In the genomic region with DNA sequence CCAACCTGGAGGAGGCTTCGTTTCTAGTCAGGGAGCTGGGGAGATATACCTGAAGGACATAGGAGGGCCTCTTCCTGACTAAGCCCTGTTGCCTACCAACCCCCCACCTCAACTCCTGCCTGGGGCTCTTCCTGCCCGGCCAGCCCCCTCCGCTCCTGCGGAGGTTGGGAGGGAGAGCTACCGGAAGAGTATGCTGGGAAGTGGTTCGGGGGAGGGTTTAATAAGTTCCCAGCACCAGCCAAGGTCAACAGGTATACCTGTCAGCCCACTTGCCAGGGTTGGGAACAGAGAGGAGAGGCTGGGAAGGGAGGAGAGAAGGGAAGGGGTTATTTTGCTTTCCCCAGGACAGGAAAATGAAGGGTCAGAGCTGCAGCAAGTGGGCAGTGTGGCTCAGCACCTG, we compare ENCODE assay signal across 1 cellular context.
A peak's percentile ranks its signal among the peaks of the same experiment; 100 is the strongest.
TF ChIP-seq lines count a peak whose summit lies in the region.

No MANE protein-coding gene starts in this region.

TF ChIP-seq in HepG2, 621 proteins besides CTCF, POLR2A, EP300 and RAD21 (continues in another document):
- TF ChIP-seq SMYD3 (CRISPR knock-in tag; IDR thresholded peaks at IDR 0.05) (no peak), SRSF9 (IDR thresholded peaks at IDR 0.05; ENCODE audit: borderline replicate concordance, insufficient read depth, low read depth, low read length, poor library complexity, severe bottlenecking) (no peak), KDM5A (IDR thresholded peaks at IDR 0.05; ENCODE audit: borderline replicate concordance, low read length) (no peak), JUND (CRISPR knock-in tag; IDR thresholded peaks at IDR 0.05) (no peak), HHEX (CRISPR knock-in tag; IDR thresholded peaks at IDR 0.05) (no peak), ZBTB7B (CRISPR knock-in tag; IDR thresholded peaks at IDR 0.05) (no peak), GABPA (IDR thresholded peaks at IDR 0.05; ENCODE audit: low read depth, low read length) (peak; percentile 26; the same call in 1 of the 2 replicates), GABPA (CRISPR knock-in tag; IDR thresholded peaks at IDR 0.05; ENCODE audit: low read depth) (peak; percentile 76), HNF4A (CRISPR knock-in tag; IDR thresholded peaks at IDR 0.05) (no peak), PRDM4 (CRISPR knock-in tag; IDR thresholded peaks at IDR 0.05; ENCODE audit: borderline replicate concordance) (no peak), ZNF224 (CRISPR knock-in tag; IDR thresholded peaks at IDR 0.05) (no peak), SRY (CRISPR knock-in tag; IDR thresholded peaks at IDR 0.05) (no peak), TFAP4 (IDR thresholded peaks at IDR 0.05; ENCODE audit: borderline replicate concordance, low read depth) (no peak), ZNF281 (CRISPR knock-in tag; IDR thresholded peaks at IDR 0.05; ENCODE audit: borderline replicate concordance) (peak; percentile 33; the same call in 1 of the 2 replicates), SRF (IDR thresholded peaks at IDR 0.05; ENCODE audit: low read depth, low read length) (no peak), SAP130 (CRISPR knock-in tag; IDR thresholded peaks at IDR 0.05; ENCODE audit: low read depth) (peak; percentile 47), PRDM15 (CRISPR knock-in tag; IDR thresholded peaks at IDR 0.05) (no peak), ZFP62 (CRISPR knock-in tag; IDR thresholded peaks at IDR 0.05) (no peak), KAT8 (CRISPR knock-in tag; IDR thresholded peaks at IDR 0.05) (peak; percentile 39; the same call in 1 of the 2 replicates), CAMTA2 (CRISPR knock-in tag; IDR thresholded peaks at IDR 0.05; ENCODE audit: borderline replicate concordance) (no peak), MIER2 (CRISPR knock-in tag; IDR thresholded peaks at IDR 0.05) (no peak), MEF2D (CRISPR knock-in tag; IDR thresholded peaks at IDR 0.05) (0 out of 2 replicates have a peak, but pooled peaks have one; percentile 27), ZBTB49 (CRISPR knock-in tag; IDR thresholded peaks at IDR 0.05; ENCODE audit: borderline replicate concordance) (no peak), FOXJ3 (CRISPR knock-in tag; IDR thresholded peaks at IDR 0.05; ENCODE audit: borderline replicate concordance) (no peak), ZEB1 (IDR thresholded peaks at IDR 0.05; ENCODE audit: insufficient replicate concordance, low read depth) (peak; percentile 52), ZNF580 (CRISPR knock-in tag; IDR thresholded peaks at IDR 0.05; ENCODE audit: borderline replicate concordance, low read depth) (no peak), MZF1 (CRISPR knock-in tag; IDR thresholded peaks at IDR 0.05; ENCODE audit: borderline replicate concordance) (0 out of 2 replicates have a peak, but pooled peaks have one; percentile 47), ZKSCAN8 (CRISPR knock-in tag; IDR thresholded peaks at IDR 0.05; ENCODE audit: borderline replicate concordance) (no peak), FOXO1 (CRISPR knock-in tag; IDR thresholded peaks at IDR 0.05) (no peak), SP5 (CRISPR knock-in tag; IDR thresholded peaks at IDR 0.05; ENCODE audit: borderline replicate concordance, low read depth) (0 out of 2 replicates have a peak, but pooled peaks have one; percentile 14), ZFP1 (CRISPR knock-in tag; IDR thresholded peaks at IDR 0.05) (no peak)
- TF ChIP-seq, protein P1, sequence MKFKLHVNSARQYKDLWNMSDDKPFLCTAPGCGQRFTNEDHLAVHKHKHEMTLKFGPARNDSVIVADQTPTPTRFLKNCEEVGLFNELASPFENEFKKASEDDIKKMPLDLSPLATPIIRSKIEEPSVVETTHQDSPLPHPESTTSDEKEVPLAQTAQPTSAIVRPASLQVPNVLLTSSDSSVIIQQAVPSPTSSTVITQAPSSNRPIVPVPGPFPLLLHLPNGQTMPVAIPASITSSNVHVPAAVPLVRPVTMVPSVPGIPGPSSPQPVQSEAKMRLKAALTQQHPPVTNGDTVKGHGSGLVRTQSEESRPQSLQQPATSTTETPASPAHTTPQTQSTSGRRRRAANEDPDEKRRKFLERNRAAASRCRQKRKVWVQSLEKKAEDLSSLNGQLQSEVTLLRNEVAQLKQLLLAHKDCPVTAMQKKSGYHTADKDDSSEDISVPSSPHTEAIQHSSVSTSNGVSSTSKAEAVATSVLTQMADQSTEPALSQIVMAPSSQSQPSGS (CRISPR knock-in tag; IDR thresholded peaks at IDR 0.05), result no peak
- TF ChIP-seq, protein P2, sequence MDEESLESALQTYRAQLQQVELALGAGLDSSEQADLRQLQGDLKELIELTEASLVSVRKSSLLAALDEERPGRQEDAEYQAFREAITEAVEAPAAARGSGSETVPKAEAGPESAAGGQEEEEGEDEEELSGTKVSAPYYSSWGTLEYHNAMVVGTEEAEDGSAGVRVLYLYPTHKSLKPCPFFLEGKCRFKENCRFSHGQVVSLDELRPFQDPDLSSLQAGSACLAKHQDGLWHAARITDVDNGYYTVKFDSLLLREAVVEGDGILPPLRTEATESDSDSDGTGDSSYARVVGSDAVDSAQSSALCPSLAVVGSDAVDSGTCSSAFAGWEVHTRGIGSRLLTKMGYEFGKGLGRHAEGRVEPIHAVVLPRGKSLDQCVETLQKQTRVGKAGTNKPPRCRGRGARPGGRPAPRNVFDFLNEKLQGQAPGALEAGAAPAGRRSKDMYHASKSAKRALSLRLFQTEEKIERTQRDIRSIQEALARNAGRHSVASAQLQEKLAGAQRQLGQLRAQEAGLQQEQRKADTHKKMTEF (CRISPR knock-in tag; IDR thresholded peaks at IDR 0.05), result no peak
- TF ChIP-seq, protein P3, sequence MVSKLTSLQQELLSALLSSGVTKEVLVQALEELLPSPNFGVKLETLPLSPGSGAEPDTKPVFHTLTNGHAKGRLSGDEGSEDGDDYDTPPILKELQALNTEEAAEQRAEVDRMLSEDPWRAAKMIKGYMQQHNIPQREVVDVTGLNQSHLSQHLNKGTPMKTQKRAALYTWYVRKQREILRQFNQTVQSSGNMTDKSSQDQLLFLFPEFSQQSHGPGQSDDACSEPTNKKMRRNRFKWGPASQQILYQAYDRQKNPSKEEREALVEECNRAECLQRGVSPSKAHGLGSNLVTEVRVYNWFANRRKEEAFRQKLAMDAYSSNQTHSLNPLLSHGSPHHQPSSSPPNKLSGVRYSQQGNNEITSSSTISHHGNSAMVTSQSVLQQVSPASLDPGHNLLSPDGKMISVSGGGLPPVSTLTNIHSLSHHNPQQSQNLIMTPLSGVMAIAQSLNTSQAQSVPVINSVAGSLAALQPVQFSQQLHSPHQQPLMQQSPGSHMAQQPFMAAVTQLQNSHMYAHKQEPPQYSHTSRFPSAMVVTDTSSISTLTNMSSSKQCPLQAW (CRISPR knock-in tag; IDR thresholded peaks at IDR 0.05), result no peak; the same call in 1 of the 2 replicates
- TF ChIP-seq, protein P4, sequence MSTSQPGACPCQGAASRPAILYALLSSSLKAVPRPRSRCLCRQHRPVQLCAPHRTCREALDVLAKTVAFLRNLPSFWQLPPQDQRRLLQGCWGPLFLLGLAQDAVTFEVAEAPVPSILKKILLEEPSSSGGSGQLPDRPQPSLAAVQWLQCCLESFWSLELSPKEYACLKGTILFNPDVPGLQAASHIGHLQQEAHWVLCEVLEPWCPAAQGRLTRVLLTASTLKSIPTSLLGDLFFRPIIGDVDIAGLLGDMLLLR (CRISPR knock-in tag; IDR thresholded peaks at IDR 0.05), result no peak
